ENCODE assay signal across 1 cellular context in the genomic region with DNA sequence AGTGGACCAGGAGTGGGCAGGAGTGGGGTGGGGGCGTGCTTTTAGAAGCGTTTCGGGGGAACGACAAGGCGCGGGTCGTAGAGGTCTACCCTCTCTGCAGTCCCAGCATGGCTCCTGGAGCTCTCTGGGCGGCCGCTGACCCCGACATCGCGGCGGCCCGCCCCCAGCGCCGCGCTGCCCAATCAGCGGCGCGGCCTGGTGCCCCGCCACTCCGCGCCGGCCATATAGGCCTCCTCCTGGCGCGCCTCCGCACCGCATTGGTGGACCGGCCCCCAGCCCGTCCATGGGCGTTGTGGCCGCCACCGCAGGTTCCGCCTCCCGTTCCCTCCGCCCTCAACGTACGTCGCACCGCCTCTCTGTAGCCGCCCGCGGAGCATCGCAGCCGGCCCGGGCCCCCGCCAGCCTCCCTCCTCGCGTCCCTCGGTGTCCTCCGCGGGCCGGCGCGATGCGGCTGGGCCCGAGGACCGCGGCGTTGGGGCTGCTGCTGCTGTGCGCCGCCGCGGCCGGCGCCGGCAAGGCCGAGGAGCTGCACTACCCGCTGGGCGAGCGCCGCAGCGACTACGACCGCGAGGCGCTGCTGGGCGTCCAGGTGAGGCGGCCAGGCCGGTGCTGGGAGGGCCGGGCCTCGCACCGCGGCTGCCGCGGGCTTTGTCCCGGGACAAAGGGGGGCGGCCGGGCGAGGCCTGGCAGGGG.
A peak's percentile ranks its signal among the peaks of the same experiment; 100 is the strongest.
TF ChIP-seq lines count a peak whose summit lies in the region.

A gene with protein sequence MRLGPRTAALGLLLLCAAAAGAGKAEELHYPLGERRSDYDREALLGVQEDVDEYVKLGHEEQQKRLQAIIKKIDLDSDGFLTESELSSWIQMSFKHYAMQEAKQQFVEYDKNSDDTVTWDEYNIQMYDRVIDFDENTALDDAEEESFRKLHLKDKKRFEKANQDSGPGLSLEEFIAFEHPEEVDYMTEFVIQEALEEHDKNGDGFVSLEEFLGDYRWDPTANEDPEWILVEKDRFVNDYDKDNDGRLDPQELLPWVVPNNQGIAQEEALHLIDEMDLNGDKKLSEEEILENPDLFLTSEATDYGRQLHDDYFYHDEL (plus strand): TSS at position 353 of the 693 bp plus-strand sequence. CDS start 93 bp downstream, at position 446.

TF ChIP-seq in GM12878, 131 proteins besides CTCF, POLR2A, EP300 and RAD21 (continued from another document):
- TF ChIP-seq, protein P1, sequence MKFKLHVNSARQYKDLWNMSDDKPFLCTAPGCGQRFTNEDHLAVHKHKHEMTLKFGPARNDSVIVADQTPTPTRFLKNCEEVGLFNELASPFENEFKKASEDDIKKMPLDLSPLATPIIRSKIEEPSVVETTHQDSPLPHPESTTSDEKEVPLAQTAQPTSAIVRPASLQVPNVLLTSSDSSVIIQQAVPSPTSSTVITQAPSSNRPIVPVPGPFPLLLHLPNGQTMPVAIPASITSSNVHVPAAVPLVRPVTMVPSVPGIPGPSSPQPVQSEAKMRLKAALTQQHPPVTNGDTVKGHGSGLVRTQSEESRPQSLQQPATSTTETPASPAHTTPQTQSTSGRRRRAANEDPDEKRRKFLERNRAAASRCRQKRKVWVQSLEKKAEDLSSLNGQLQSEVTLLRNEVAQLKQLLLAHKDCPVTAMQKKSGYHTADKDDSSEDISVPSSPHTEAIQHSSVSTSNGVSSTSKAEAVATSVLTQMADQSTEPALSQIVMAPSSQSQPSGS (IDR thresholded peaks at IDR 0.05; ENCODE audit: low read length), result no peak
- TF ChIP-seq WRNIP1 (IDR thresholded peaks at IDR 0.05; ENCODE audit: borderline replicate concordance, low read depth, low read length) (no peak), RAD51 (IDR thresholded peaks at IDR 0.05) (no peak), NR2F1 (conservative IDR thresholded peaks at IDR 0.05) (peak; percentile 91), KLF5 (IDR thresholded peaks at IDR 0.05; ENCODE audit: partially characterized antibody) (peak; percentile 61), RCOR1 (conservative IDR thresholded peaks at IDR 0.05; ENCODE audit: low read depth, low read length) (no peak), IKZF2 (IDR thresholded peaks at IDR 0.05) (no peak), RUNX3 (IDR thresholded peaks at IDR 0.05; ENCODE audit: low read length) (peak; percentile 61), SMAD5 (IDR thresholded peaks at IDR 0.05; ENCODE audit: low read depth) (0 out of 2 replicates have a peak, but pooled peaks have one; percentile 47), CREM (IDR thresholded peaks at IDR 0.05; ENCODE audit: low read depth) (peak; percentile 55; the same call in 1 of the 2 replicates), TAF1 (IDR thresholded peaks at IDR 0.05; ENCODE audit: borderline replicate concordance, low read depth, low read length) (0 out of 2 replicates have a peak, but pooled peaks have one; percentile 56), DPF2 (IDR thresholded peaks at IDR 0.05) (peak; percentile 80), BACH1 (IDR thresholded peaks at IDR 0.05; ENCODE audit: borderline replicate concordance) (peak; percentile 52; the same call in 1 of the 2 replicates), SP1 (IDR thresholded peaks at IDR 0.05; ENCODE audit: low read depth, low read length) (peak; percentile 94), ZNF217 (IDR thresholded peaks at IDR 0.05) (0 out of 2 replicates have a peak, but pooled peaks have one; percentile 58), ZNF24 (IDR thresholded peaks at IDR 0.05) (no peak), SUZ12 (IDR thresholded peaks at IDR 0.05; ENCODE audit: unreplicated experiment) (no peak), SPI1 (IDR thresholded peaks at IDR 0.05; ENCODE audit: borderline replicate concordance, insufficient read depth, low read depth, low read length) (no peak), NR2C1 (IDR thresholded peaks at IDR 0.05) (peak; percentile 74), BHLHE40 (IDR thresholded peaks at IDR 0.05; ENCODE audit: borderline replicate concordance in 1 of 2, low read depth in 2 of 2, low read length in 1 of 2) (peak in 1 of 2 experiments; percentile 58; a peak in 2 of 4 replicates), MYC (IDR thresholded peaks at IDR 0.05; ENCODE audit: insufficient read depth, insufficient read length, insufficient replicate concordance, low read length, severe bottlenecking) (peak; percentile 19), YY1 (IDR thresholded peaks at IDR 0.05; ENCODE audit: low read depth, low read length) (peak; percentile 72; the same call in 1 of the 2 replicates)
- TF ChIP-seq, protein P2, sequence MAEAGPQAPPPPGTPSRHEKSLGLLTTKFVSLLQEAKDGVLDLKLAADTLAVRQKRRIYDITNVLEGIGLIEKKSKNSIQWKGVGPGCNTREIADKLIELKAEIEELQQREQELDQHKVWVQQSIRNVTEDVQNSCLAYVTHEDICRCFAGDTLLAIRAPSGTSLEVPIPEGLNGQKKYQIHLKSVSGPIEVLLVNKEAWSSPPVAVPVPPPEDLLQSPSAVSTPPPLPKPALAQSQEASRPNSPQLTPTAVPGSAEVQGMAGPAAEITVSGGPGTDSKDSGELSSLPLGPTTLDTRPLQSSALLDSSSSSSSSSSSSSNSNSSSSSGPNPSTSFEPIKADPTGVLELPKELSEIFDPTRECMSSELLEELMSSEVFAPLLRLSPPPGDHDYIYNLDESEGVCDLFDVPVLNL (IDR thresholded peaks at IDR 0.05; ENCODE audit: low read depth, low read length), result 0 out of 2 replicates have a peak, but pooled peaks have one; percentile 16
- TF ChIP-seq, protein P3, sequence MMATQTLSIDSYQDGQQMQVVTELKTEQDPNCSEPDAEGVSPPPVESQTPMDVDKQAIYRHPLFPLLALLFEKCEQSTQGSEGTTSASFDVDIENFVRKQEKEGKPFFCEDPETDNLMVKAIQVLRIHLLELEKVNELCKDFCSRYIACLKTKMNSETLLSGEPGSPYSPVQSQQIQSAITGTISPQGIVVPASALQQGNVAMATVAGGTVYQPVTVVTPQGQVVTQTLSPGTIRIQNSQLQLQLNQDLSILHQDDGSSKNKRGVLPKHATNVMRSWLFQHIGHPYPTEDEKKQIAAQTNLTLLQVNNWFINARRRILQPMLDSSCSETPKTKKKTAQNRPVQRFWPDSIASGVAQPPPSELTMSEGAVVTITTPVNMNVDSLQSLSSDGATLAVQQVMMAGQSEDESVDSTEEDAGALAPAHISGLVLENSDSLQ (IDR thresholded peaks at IDR 0.05), result no peak; the same call in 1 of the 2 replicates
- TF ChIP-seq, protein P4, sequence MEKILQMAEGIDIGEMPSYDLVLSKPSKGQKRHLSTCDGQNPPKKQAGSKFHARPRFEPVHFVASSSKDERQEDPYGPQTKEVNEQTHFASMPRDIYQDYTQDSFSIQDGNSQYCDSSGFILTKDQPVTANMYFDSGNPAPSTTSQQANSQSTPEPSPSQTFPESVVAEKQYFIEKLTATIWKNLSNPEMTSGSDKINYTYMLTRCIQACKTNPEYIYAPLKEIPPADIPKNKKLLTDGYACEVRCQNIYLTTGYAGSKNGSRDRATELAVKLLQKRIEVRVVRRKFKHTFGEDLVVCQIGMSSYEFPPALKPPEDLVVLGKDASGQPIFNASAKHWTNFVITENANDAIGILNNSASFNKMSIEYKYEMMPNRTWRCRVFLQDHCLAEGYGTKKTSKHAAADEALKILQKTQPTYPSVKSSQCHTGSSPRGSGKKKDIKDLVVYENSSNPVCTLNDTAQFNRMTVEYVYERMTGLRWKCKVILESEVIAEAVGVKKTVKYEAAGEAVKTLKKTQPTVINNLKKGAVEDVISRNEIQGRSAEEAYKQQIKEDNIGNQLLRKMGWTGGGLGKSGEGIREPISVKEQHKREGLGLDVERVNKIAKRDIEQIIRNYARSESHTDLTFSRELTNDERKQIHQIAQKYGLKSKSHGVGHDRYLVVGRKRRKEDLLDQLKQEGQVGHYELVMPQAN (conservative IDR thresholded peaks at IDR 0.05), result peak; percentile 62
- TF ChIP-seq, protein P5, sequence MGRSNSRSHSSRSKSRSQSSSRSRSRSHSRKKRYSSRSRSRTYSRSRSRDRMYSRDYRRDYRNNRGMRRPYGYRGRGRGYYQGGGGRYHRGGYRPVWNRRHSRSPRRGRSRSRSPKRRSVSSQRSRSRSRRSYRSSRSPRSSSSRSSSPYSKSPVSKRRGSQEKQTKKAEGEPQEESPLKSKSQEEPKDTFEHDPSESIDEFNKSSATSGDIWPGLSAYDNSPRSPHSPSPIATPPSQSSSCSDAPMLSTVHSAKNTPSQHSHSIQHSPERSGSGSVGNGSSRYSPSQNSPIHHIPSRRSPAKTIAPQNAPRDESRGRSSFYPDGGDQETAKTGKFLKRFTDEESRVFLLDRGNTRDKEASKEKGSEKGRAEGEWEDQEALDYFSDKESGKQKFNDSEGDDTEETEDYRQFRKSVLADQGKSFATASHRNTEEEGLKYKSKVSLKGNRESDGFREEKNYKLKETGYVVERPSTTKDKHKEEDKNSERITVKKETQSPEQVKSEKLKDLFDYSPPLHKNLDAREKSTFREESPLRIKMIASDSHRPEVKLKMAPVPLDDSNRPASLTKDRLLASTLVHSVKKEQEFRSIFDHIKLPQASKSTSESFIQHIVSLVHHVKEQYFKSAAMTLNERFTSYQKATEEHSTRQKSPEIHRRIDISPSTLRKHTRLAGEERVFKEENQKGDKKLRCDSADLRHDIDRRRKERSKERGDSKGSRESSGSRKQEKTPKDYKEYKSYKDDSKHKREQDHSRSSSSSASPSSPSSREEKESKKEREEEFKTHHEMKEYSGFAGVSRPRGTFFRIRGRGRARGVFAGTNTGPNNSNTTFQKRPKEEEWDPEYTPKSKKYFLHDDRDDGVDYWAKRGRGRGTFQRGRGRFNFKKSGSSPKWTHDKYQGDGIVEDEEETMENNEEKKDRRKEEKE (IDR thresholded peaks at IDR 0.05), result 0 out of 2 replicates have a peak, but pooled peaks have one; percentile 48
TF ChIP-seq in GM12878: peak in this region for 37.
